1 cellular context compared by ENCODE assay signal in genomic region chr4:2469192-2469984, GRCh38.
TF ChIP-seq lines count a peak whose summit lies in the region.

No MANE protein-coding gene starts in this region.

TF ChIP-seq in GM23338, 12 proteins besides CTCF, POLR2A, EP300 and RAD21 (continued from another document):
- TF ChIP-seq, protein P1, sequence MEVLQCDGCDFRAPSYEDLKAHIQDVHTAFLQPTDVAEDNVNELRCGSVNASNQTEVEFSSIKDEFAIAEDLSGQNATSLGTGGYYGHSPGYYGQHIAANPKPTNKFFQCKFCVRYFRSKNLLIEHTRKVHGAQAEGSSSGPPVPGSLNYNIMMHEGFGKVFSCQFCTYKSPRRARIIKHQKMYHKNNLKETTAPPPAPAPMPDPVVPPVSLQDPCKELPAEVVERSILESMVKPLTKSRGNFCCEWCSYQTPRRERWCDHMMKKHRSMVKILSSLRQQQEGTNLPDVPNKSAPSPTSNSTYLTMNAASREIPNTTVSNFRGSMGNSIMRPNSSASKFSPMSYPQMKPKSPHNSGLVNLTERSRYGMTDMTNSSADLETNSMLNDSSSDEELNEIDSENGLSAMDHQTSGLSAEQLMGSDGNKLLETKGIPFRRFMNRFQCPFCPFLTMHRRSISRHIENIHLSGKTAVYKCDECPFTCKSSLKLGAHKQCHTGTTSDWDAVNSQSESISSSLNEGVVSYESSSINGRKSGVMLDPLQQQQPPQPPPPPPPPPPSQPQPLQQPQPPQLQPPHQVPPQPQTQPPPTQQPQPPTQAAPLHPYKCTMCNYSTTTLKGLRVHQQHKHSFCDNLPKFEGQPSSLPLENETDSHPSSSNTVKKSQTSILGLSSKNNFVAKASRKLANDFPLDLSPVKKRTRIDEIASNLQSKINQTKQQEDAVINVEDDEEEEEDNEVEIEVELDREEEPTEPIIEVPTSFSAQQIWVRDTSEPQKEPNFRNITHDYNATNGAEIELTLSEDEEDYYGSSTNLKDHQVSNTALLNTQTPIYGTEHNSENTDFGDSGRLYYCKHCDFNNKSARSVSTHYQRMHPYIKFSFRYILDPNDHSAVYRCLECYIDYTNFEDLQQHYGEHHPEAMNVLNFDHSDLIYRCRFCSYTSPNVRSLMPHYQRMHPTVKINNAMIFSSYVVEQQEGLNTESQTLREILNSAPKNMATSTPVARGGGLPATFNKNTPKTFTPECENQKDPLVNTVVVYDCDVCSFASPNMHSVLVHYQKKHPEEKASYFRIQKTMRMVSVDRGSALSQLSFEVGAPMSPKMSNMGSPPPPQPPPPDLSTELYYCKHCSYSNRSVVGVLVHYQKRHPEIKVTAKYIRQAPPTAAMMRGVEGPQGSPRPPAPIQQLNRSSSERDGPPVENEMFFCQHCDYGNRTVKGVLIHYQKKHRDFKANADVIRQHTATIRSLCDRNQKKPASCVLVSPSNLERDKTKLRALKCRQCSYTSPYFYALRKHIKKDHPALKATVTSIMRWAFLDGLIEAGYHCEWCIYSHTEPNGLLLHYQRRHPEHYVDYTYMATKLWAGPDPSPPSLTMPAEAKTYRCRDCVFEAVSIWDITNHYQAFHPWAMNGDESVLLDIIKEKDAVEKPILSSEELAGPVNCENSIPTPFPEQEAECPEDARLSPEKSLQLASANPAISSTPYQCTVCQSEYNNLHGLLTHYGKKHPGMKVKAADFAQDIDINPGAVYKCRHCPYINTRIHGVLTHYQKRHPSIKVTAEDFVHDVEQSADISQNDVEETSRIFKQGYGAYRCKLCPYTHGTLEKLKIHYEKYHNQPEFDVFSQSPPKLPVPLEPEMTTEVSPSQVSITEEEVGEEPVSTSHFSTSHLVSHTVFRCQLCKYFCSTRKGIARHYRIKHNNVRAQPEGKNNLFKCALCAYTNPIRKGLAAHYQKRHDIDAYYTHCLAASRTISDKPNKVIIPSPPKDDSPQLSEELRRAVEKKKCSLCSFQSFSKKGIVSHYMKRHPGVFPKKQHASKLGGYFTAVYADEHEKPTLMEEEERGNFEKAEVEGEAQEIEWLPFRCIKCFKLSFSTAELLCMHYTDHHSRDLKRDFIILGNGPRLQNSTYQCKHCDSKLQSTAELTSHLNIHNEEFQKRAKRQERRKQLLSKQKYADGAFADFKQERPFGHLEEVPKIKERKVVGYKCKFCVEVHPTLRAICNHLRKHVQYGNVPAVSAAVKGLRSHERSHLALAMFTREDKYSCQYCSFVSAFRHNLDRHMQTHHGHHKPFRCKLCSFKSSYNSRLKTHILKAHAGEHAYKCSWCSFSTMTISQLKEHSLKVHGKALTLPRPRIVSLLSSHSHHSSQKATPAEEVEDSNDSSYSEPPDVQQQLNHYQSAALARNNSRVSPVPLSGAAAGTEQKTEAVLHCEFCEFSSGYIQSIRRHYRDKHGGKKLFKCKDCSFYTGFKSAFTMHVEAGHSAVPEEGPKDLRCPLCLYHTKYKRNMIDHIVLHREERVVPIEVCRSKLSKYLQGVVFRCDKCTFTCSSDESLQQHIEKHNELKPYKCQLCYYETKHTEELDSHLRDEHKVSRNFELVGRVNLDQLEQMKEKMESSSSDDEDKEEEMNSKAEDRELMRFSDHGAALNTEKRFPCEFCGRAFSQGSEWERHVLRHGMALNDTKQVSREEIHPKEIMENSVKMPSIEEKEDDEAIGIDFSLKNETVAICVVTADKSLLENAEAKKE (CRISPR knock-in tag; IDR thresholded peaks at IDR 0.05) = no peak
- TF ChIP-seq CREB1 (CRISPR knock-in tag; IDR thresholded peaks at IDR 0.05; ENCODE audit: low read depth) (no peak), EZH2phosphoT487 (IDR thresholded peaks at IDR 0.05; ENCODE audit: unreplicated experiment) (no peak), ZNF331 (CRISPR knock-in tag; IDR thresholded peaks at IDR 0.05; ENCODE audit: low read depth) (no peak), ZNF114 (CRISPR knock-in tag; IDR thresholded peaks at IDR 0.05) (no peak)
- TF ChIP-seq, protein P2, sequence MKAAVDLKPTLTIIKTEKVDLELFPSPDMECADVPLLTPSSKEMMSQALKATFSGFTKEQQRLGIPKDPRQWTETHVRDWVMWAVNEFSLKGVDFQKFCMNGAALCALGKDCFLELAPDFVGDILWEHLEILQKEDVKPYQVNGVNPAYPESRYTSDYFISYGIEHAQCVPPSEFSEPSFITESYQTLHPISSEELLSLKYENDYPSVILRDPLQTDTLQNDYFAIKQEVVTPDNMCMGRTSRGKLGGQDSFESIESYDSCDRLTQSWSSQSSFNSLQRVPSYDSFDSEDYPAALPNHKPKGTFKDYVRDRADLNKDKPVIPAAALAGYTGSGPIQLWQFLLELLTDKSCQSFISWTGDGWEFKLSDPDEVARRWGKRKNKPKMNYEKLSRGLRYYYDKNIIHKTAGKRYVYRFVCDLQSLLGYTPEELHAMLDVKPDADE (IDR thresholded peaks at IDR 0.05) = no peak
